In the genomic region with DNA sequence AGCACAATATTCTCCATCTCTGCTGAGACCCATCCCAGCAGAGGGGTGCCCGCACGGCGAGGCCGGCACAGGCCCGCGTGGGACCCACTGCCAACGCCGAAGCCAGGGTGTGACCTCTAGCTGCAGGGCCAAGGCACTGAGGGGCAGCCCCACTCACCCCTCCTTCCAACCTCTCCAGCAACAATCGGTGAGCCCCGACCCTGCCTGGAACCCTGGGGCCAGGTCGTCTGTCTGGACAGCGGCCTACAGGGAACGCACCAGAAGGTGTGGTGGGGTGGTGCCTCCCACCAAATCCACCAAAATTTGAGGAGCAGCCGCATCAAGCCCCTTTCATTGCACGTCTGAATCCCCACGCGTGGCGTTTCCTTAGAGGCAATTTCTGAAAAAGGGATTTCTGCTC, we compare ENCODE assay signal across 25 cellular contexts.
A peak's percentile ranks its signal among the peaks of the same experiment; 100 is the strongest.
DNase-seq lines count a peak whose midpoint lies in the region; ATAC-seq and TF ChIP-seq lines count a peak whose summit lies in the region.
"Had no signal": no experiment of that assay in that cellular context is flagged by ENCODE, and none has a peak within 500 bp of the region (broad histone marks: within the 10 kb centered on the region; RNA-seq: fewer than 3 reads in every experiment).

No MANE protein-coding gene starts in this region.

- peak overlapping the region; percentile 4 for H3K27ac ChIP-seq in mesendoderm (ENCODE audit: low read depth, low read length)
- H3K27ac ChIP-seq in smooth muscle cell (ENCODE audit: low read depth), result no peak overlapping the region
- H3K27ac ChIP-seq: Peyer's patch, prostate gland, testis, vagina had no signal

- ATAC-seq in Right ventricle myocardium superior (ENCODE audit: poor library complexity) (no peak), GM21423 (IDR thresholded peaks at IDR 0.05; ENCODE audit: unreplicated experiment) (no peak)
- ATAC-seq: activated T-helper 17 cell treated with anti-CD3 and anti-CD28 coated beads, Interleukin-2, amount 50 U/mL, for 72 hours had no signal

- H2BK15ac ChIP-seq in mesendoderm (replicated peaks; ENCODE audit: low read depth), result no peak overlapping the region

- no peak overlapping the region for H3K27ac Mint-ChIP-seq in chondrocyte (ENCODE audit: unreplicated experiment)
- H3K27ac Mint-ChIP-seq: activated B cell treated with CpG ODN at 0.5 μM for 24 hours; activated naive CD8-positive, alpha-beta T cell treated with anti-CD3 and anti-CD28 coated beads for 36 hours; activated T-helper 17 cell treated with anti-CD3 and anti-CD28 coated beads, Interleukin-2, amount 50 U/mL, for 72 hours; GM23338 had no signal

- H3K9me3 Mint-ChIP-seq in chondrocyte (ENCODE audit: low read depth), result peaks cover 10% of the 10 kb centered on the region
- H3K9me3 Mint-ChIP-seq: activated naive CD8-positive, alpha-beta T cell treated with anti-CD3 and anti-CD28 coated beads for 36 hours; activated T-helper 17 cell treated with anti-CD3 and anti-CD28 coated beads, Interleukin-2, amount 50 U/mL, for 72 hours; central memory CD8-positive, alpha-beta T cell; GM23338 had no signal

- no peaks in the 10 kb centered on the region for H3K36me3 ChIP-seq in mesendoderm (ENCODE audit: control insufficient read depth, insufficient read depth, low read length)
- H3K36me3 ChIP-seq in smooth muscle cell (ENCODE audit: low read depth), result no peaks in the 10 kb centered on the region
- H3K36me3 ChIP-seq: ascending aorta, Peyer's patch, prostate gland, vagina had no signal

- no peak overlapping the region for H2BK120ac ChIP-seq in mesendoderm (ENCODE audit: low read depth, low read length)

- H3K79me1 ChIP-seq in mesendoderm (ENCODE audit: low read length), result no peaks in the 10 kb centered on the region

- H4K8ac ChIP-seq in mesendoderm (ENCODE audit: low read depth, low read length), result no peak overlapping the region

- peak overlapping the region; percentile 67 for H3K23ac ChIP-seq in mesendoderm (ENCODE audit: low read length)

- H3K9ac ChIP-seq in mesendoderm (ENCODE audit: low read length) (no peak overlapping the region), smooth muscle cell (ENCODE audit: low read depth) (no peak overlapping the region)

- peak overlapping the region; percentile 50 for H2AK5ac ChIP-seq in mesendoderm (ENCODE audit: low read length)

- no peaks in the 10 kb centered on the region for H3K27me3 ChIP-seq in mesendoderm (ENCODE audit: insufficient read depth, low read length, poor library complexity)
- H3K27me3 ChIP-seq in smooth muscle cell (ENCODE audit: low read depth), result no peaks in the 10 kb centered on the region
- H3K27me3 ChIP-seq: ascending aorta, Peyer's patch, testis, vagina had no signal

- H3K4me1 Mint-ChIP-seq in chondrocyte (ENCODE audit: low read depth), result peaks cover 35% of the 10 kb centered on the region
- H3K4me1 Mint-ChIP-seq: activated B cell treated with CpG ODN at 0.5 μM for 24 hours; activated T-helper 17 cell treated with anti-CD3 and anti-CD28 coated beads, Interleukin-2, amount 50 U/mL, for 72 hours had no signal

- H3K4me3 Mint-ChIP-seq in chondrocyte (ENCODE audit: unreplicated experiment), result no peak overlapping the region
- H3K4me3 Mint-ChIP-seq: activated B cell treated with CpG ODN at 0.5 μM for 24 hours; activated naive CD8-positive, alpha-beta T cell treated with anti-CD3 and anti-CD28 coated beads for 36 hours; activated T-helper 17 cell treated with anti-CD3 and anti-CD28 coated beads, Interleukin-2, amount 50 U/mL, for 72 hours; central memory CD8-positive, alpha-beta T cell; GM23338 had no signal

- no peak overlapping the region for H4K5ac ChIP-seq in mesendoderm (ENCODE audit: low read length)

- DNase-seq in Right ventricle myocardium superior (peak; percentile 31), cardiac septum (ENCODE audit: low spot score) (no peak), chondrocyte (ENCODE audit: low spot score) (peak; percentile 78), mesendoderm (no peak), smooth muscle cell (lab: John Stamatoyannopoulos, UW; ENCODE audit: unreplicated experiment) (no peak), NCI-H128 (lab: John Stamatoyannopoulos, UW; ENCODE audit: unreplicated experiment) (no peak), hepatic stellate cell (ENCODE audit: low spot score) (no peak)
- DNase-seq: activated B cell treated with CpG ODN at 0.5 μM for 24 hours; activated CD4-positive, alpha-beta T cell treated with anti-CD3 and anti-CD28 coated beads, Interleukin-2, amount 50 U/mL, for 48 hours; activated CD8-positive, alpha-beta memory T cell treated with anti-CD3 and anti-CD28 coated beads, Interleukin-2, amount 50 U/mL, for 48 hours; activated naive CD8-positive, alpha-beta T cell treated with anti-CD3 and anti-CD28 coated beads for 36 hours; MV-4-11; stimulated activated CD4-positive, alpha-beta T cell treated with anti-CD3 and anti-CD28 coated beads, Interleukin-4, amount 100 ng/mL, for 1 hour; stimulated activated naive CD4-positive, alpha-beta T cell; T-helper 9 cell; testis had no signal

- H4K20me1 ChIP-seq in smooth muscle cell (ENCODE audit: low read depth), result no peaks in the 10 kb centered on the region

- TF ChIP-seq CTCF in chondrocyte (IDR thresholded peaks at IDR 0.05), result no peak
- no peak for TF ChIP-seq CTCF in smooth muscle cell (IDR thresholded peaks at IDR 0.05; ENCODE audit: borderline replicate concordance, insufficient read depth, poor library complexity, severe bottlenecking)

- H2BK5ac ChIP-seq in mesendoderm (ENCODE audit: low read length), result peak overlapping the region; percentile 75

- peaks cover 1% of the 10 kb centered on the region for H3K36me3 Mint-ChIP-seq in chondrocyte (ENCODE audit: low read depth)
- H3K36me3 Mint-ChIP-seq: activated naive CD8-positive, alpha-beta T cell treated with anti-CD3 and anti-CD28 coated beads for 36 hours had no signal

- peak overlapping the region; percentile 86 for H3K4ac ChIP-seq in mesendoderm (ENCODE audit: low read depth, low read length)

- H3K9me3 ChIP-seq in smooth muscle cell (replicated peaks; ENCODE audit: low read depth), result no peaks in the 10 kb centered on the region
- H3K9me3 ChIP-seq: A549, ascending aorta, Peyer's patch, prostate gland, testis, vagina had no signal

- H3K79me2 ChIP-seq in mesendoderm (ENCODE audit: control insufficient read depth, insufficient read depth, low read length), result no peaks in the 10 kb centered on the region
- H3K79me2 ChIP-seq in smooth muscle cell (ENCODE audit: low read depth), result no peaks in the 10 kb centered on the region

- H3F3A ChIP-seq in smooth muscle cell (ENCODE audit: low read depth), result peaks cover 16% of the 10 kb centered on the region

- WGBS in mesendoderm (ENCODE audit: extremely low coverage, insufficient coverage, low lambda C conversion rate), result no CpG with 5 or more reads among the region's 18 CpGs
- WGBS in smooth muscle cell (ENCODE audit: low lambda C conversion rate), result 96% methylated on average over 18 of the region's 18 CpGs

- intact Hi-C loops in Right ventricle myocardium superior (cut with DNase I), result no loop called here
- intact Hi-C loops in cardiac septum (cut with DNase I), result no loop called here

- H3K56ac ChIP-seq in mesendoderm (ENCODE audit: low read length), result peak overlapping the region; percentile 79

- peak overlapping the region; percentile 61 for H3K18ac ChIP-seq in mesendoderm (ENCODE audit: low read length)

- H3K27me3 Mint-ChIP-seq in chondrocyte (ENCODE audit: low read depth), result no peaks in the 10 kb centered on the region

- H3K4me3 ChIP-seq in mesendoderm (ENCODE audit: low read length) (no peak overlapping the region), smooth muscle cell (no peak overlapping the region)
- H3K4me3 ChIP-seq: A549, ascending aorta, Peyer's patch, prostate gland, testis, vagina had no signal

- H3K4me2 ChIP-seq in mesendoderm (ENCODE audit: low read length) (no peak overlapping the region), smooth muscle cell (peak overlapping the region; percentile 57)

- H3K4me1 ChIP-seq in mesendoderm (ENCODE audit: control insufficient read depth, low read depth, low read length) (peaks cover 11% of the 10 kb centered on the region), smooth muscle cell (ENCODE audit: low read depth) (peaks cover 8% of the 10 kb centered on the region)
- H3K4me1 ChIP-seq: Peyer's patch, prostate gland, testis had no signal

- no peak overlapping the region for H2AFZ ChIP-seq in smooth muscle cell (ENCODE audit: low read depth)

Comparison
In these comparisons a context has a peak if more than half of its experiments do, and no peak if none do; other contexts are left out.
1. DNase-seq: peak in Right ventricle myocardium superior (single experiment) and chondrocyte (single experiment); none in cardiac septum (single experiment), mesendoderm (single experiment), smooth muscle cell (single experiment), NCI-H128 (single experiment) and hepatic stellate cell (single experiment).